16 cellular contexts compared by ENCODE assay signal in the genomic region with DNA sequence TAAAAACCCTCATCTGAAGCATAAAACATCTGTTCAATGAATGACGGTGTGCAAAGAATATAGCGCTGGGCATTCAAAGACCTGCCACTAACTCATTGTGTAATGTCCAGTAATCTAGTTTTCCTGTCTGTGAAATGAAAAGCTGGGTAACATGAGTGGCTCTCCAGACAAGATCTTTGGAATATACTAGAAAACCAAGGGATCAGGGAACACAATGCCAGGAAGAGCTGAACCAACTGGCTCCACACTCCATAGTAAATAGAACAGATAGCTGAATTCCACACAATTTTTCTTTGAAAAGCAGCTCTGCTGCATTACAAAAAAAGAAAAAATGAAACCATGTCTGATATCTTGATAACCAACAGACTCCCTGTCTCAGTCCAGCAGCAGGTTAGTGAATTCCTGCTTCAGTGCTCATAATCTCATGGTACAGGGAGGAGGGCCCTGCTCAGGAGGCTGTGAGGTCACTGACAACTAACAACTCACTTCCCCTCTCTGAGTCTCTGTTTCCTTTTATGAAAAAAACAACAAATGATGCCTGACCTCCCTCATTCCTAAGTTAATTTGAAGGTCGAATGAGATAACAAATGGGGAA.
DNase-seq lines count a peak whose midpoint lies in the region; ATAC-seq and TF ChIP-seq lines count a peak whose summit lies in the region.
"Had no signal": no experiment of that assay in that cellular context is flagged by ENCODE, and none has a peak within 500 bp of the region (broad histone marks: within the 10 kb centered on the region; RNA-seq: fewer than 3 reads in every experiment).

No MANE protein-coding gene starts in this region.

- H3K27me3 ChIP-seq in A673 (replicated peaks; ENCODE audit: insufficient read depth, low read depth, low read length, poor library complexity) = no peaks in the 10 kb centered on the region
- H3K27me3 ChIP-seq: dorsolateral prefrontal cortex had no signal

- no peak overlapping the region for H3K27ac ChIP-seq in A673 (ENCODE audit: low read depth, low read length, poor library complexity, severe bottlenecking)
- H3K27ac ChIP-seq: thoracic aorta had no signal

- ATAC-seq in left cardiac atrium (peak; percentile 27 to 93), left ventricle myocardium superior (no peak), HG02938 (IDR thresholded peaks at IDR 0.05; ENCODE audit: unreplicated experiment) (no peak)
- ATAC-seq: esophagus mucosa had no signal

- no TSS peak for BruUV-seq in A673 (replicated peaks; lab: Mats Ljungman, UMichigan)

- intact Hi-C loops in left cardiac atrium (cut with DNase I) (no loop called here), left ventricle myocardium superior (cut with micrococcal nuclease) (no loop called here), A673 (cut with micrococcal nuclease; ENCODE audit: unreplicated experiment) (no loop called here)

- H3K4me3 ChIP-seq in cardiac fibroblast (replicated peaks in 1 of 2; ENCODE audit: low read depth in 2 of 2, low read length in 2 of 2) = no peak overlapping the region
- no peak overlapping the region for H3K4me3 ChIP-seq in A673 (ENCODE audit: low read depth, low read length, poor library complexity, severe bottlenecking)
- H3K4me3 ChIP-seq: dorsolateral prefrontal cortex, thoracic aorta had no signal

- CTCF ChIA-PET in A673 (lab: Charles Lee) = no interaction called here

- H3K4me1 ChIP-seq in A673 (ENCODE audit: insufficient read depth, low read length, poor library complexity, severe bottlenecking) = no peaks in the 10 kb centered on the region

- H3K9me3 ChIP-seq in A673 (ENCODE audit: low read depth, low read length, poor library complexity, severe bottlenecking) = no peaks in the 10 kb centered on the region
- H3K9me3 ChIP-seq: thoracic aorta had no signal

- POLR2A ChIA-PET in A673 (lab: Charles Lee; ENCODE audit: low non-redundant PET) = no interaction called here

- DNase-seq in left cardiac atrium (peak; percentile 25), left ventricle myocardium superior (no peak), cardiac fibroblast (ENCODE audit: low read depth in 2 of 2) (peak; percentile 52 to 71), left kidney (ENCODE audit: low read depth, low spot score) (peak; percentile 43), CD1c-positive myeloid dendritic cell (ENCODE audit: extremely low spot score) (no peak), NCI-H2171 (lab: John Stamatoyannopoulos, UW) (no peak), A673 (ENCODE audit: low spot score) (no peak)
- DNase-seq: 8988T; activated CD4-positive, alpha-beta T cell treated with anti-CD3 and anti-CD28 coated beads for 4 hours; activated CD8-positive, alpha-beta memory T cell treated with anti-CD3 and anti-CD28 coated beads, Interleukin-2, amount 50 U/mL, for 48 hours; CD4-positive, CD25-positive, alpha-beta regulatory T cell; dorsolateral prefrontal cortex; immature natural killer cell had no signal

- H3K36me3 ChIP-seq in A673 (ENCODE audit: insufficient read depth, low read length, poor library complexity, severe bottlenecking) = no peaks in the 10 kb centered on the region
- H3K36me3 ChIP-seq: thoracic aorta had no signal

- TF ChIP-seq CTCF in cardiac fibroblast (IDR thresholded peaks at IDR 0.05; ENCODE audit: low read depth, low read length) (no peak), A673 (conservative IDR thresholded peaks at IDR 0.05; ENCODE audit: low read depth, low read length) (no peak)

Comparison
In these comparisons a context has a peak if more than half of its experiments do, and no peak if none do; other contexts are left out.
1. ATAC-seq: peak in left cardiac atrium (2 of 2); none in left ventricle myocardium superior (single experiment) and HG02938 (single experiment).
2. DNase-seq: peak in left cardiac atrium (single experiment), cardiac fibroblast (2 of 2) and left kidney (single experiment); none in left ventricle myocardium superior (single experiment), CD1c-positive myeloid dendritic cell (single experiment), NCI-H2171 (single experiment) and A673 (single experiment).